20 cellular contexts compared by ENCODE assay signal in the genomic region with DNA sequence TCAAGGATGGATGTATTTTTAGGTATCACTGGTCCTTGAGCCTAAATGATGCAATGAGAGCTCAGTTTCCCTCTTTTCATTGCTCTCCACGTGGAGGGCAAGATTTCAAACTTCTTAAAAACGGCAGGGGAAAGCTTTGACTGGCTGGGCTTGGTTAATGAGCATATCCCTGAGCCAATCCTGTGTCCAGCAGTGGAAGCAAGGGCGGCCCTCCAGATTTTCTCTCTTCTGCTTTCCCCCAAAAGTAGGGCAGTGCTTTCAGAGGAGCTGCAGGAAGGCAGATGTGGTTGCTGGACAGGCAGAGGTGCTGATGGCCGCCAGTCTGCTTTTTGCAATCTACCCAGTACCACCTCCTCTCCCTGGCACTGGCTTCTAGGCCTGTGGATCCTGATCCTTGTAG. TPM values are rescaled to one million over a fixed set of nuclear protein-coding genes. Genes with fewer than 3 reads are reported as not detected.
DNase-seq lines count a peak whose midpoint lies in the region; ATAC-seq, FAIRE-seq and TF ChIP-seq lines count a peak whose summit lies in the region.
"Had no signal": no experiment of that assay in that cellular context is flagged by ENCODE, and none has a peak within 500 bp of the region (broad histone marks: within the 10 kb centered on the region; RNA-seq: fewer than 3 reads in every experiment).

No MANE protein-coding gene starts in this region.

- H3K9me3 ChIP-seq in H9 (ENCODE audit: control insufficient read depth, low read depth, low read length) (no peaks in the 10 kb centered on the region), HepG2 (ENCODE audit: low read length) (no peaks in the 10 kb centered on the region), adrenal gland (replicated peaks in 1 of 3) (no peaks in the 10 kb centered on the region)
- H3K9me3 ChIP-seq: Caco-2 had no signal

- H3K4me3 ChIP-seq in HepG2 (replicated peaks in 1 of 3; ENCODE audit: insufficient read depth in 1 of 3, low read depth in 2 of 3, low read length in 3 of 3), result no peak overlapping the region
- H3K4me3 ChIP-seq in adrenal gland, result no peak overlapping the region
- H3K4me3 ChIP-seq: GM12878 had no signal

- H2BK5ac ChIP-seq in H9 (ENCODE audit: insufficient read length, low read length), result no peak overlapping the region

- no peaks in the 10 kb centered on the region for H3K79me1 ChIP-seq in H9 (ENCODE audit: insufficient read depth, low read depth, low read length, poor library complexity, severe bottlenecking)

- no peaks in the 10 kb centered on the region for H3K36me3 ChIP-seq in HepG2 (replicated peaks in 1 of 2; ENCODE audit: control insufficient read depth in 1 of 2, insufficient read depth in 2 of 2, low read length in 2 of 2)
- H3K36me3 ChIP-seq in adrenal gland (replicated peaks in 1 of 2), result no peaks in the 10 kb centered on the region

- H4K8ac ChIP-seq in H9 (replicated peaks; ENCODE audit: insufficient read length, low read depth, low read length), result no peak overlapping the region

- peaks cover 4 to 13% of the 10 kb centered on the region in 2 experiments; a peak in 1 of 4 replicates for H3K4me1 Mint-ChIP-seq in H9

- TF ChIP-seq EP300 in Ishikawa (IDR thresholded peaks at IDR 0.05; ENCODE audit: borderline replicate concordance) (no peak), HepG2 (IDR thresholded peaks at IDR 0.05; ENCODE audit: low read depth in 2 of 2, low read length in 2 of 2) (no peak), HepG2 (CRISPR knock-in tag; IDR thresholded peaks at IDR 0.05; ENCODE audit: borderline replicate concordance) (no peak)

- intact Hi-C loops in HepG2 (cut with micrococcal nuclease; ENCODE audit: unreplicated experiment), result no loop called here
- intact Hi-C loops in adrenal gland (cut with DNase I), result no loop called here

- H4K20me1 ChIP-seq in H9 (ENCODE audit: control insufficient read depth, insufficient read depth, insufficient read length), result no peaks in the 10 kb centered on the region
- no peaks in the 10 kb centered on the region for H4K20me1 ChIP-seq in HepG2 (ENCODE audit: insufficient read depth, low read length)

- no peak overlapping the region for H3K27ac Mint-ChIP-seq in H9
- H3K27ac Mint-ChIP-seq: CD4-positive, alpha-beta T cell had no signal

- H3K27me3 Mint-ChIP-seq in H9 (ENCODE audit: low read depth), result peaks cover 2% of the 10 kb centered on the region; the same call in 1 of the 2 replicates

- H3K27me3 ChIP-seq in H9 (ENCODE audit: insufficient read depth, low read length), result no peaks in the 10 kb centered on the region
- H3K27me3 ChIP-seq in HepG2 (ENCODE audit: control insufficient read depth in 1 of 2, insufficient read depth in 2 of 2, low read length in 2 of 2), result peaks cover 3 to 36% of the 10 kb centered on the region in 2 experiments; a peak in 3 of 5 replicates
- H3K27me3 ChIP-seq in adrenal gland, result peaks cover 6% of the 10 kb centered on the region

- no peak for FAIRE-seq in HepG2 (lab: Jason Lieb, UNC)
- FAIRE-seq: A204.1, D721Med, GM12878, H1 had no signal

- no TSS peak for BruUV-seq in HepG2 (replicated peaks; lab: Mats Ljungman, UMichigan)

- no peak overlapping the region for H3T11ph ChIP-seq in H9 (ENCODE audit: low read length)

- H3K9ac ChIP-seq in H9 (ENCODE audit: extremely low read depth, insufficient read length, low read length), result no peak overlapping the region
- H3K9ac ChIP-seq in HepG2 (ENCODE audit: insufficient read depth, low read depth, low read length), result no peak overlapping the region

- H3K56ac ChIP-seq in H9 (ENCODE audit: insufficient read length, low read depth, low read length), result no peak overlapping the region

- no peak overlapping the region for H3K14ac ChIP-seq in H9 (ENCODE audit: insufficient read depth, low read length)

- no peak overlapping the region for H2BK12ac ChIP-seq in H9 (ENCODE audit: insufficient read length, low read depth, low read length)

- DNase-seq in H9, result peak; percentile 26
- peak; percentile 64 for DNase-seq in mesenteric fat pad (ENCODE audit: low spot score)
- DNase-seq in GM03348 (ENCODE audit: low spot score), result no peak
- DNase-seq in HepG2 (ENCODE audit: low spot score), result no peak
- no peak for DNase-seq in adrenal gland
- DNase-seq: AML-193; Caco-2; CD4-positive, alpha-beta T cell; DMS79 treated with DMSO at 0.1 percent for 48 hours; GF-D8; Karpas-422; KBM-7 had no signal

- no peaks in the 10 kb centered on the region for H3K79me2 ChIP-seq in H9 (ENCODE audit: insufficient read depth, low read length)
- no peaks in the 10 kb centered on the region for H3K79me2 ChIP-seq in HepG2 (ENCODE audit: insufficient read depth, low read length)

- no peak overlapping the region for H2BK15ac ChIP-seq in H9 (ENCODE audit: low read depth, low read length)

- in situ Hi-C loops in HepG2 (cut with HindIII; ENCODE audit: extremely low pct_ligation_motif_present, low pct_unique_long_range_greater_than_20kb), result no loop called here

- no peaks in the 10 kb centered on the region for H3K4me1 ChIP-seq in H9 (ENCODE audit: insufficient read depth, low read length)
- peaks cover 15% of the 10 kb centered on the region for H3K4me1 ChIP-seq in HepG2 (ENCODE audit: insufficient read depth, low read length)
- no peaks in the 10 kb centered on the region for H3K4me1 ChIP-seq in adrenal gland (replicated peaks in 1 of 2)

- CTCF ChIA-PET in HepG2 (lab: Yijun Ruan, JAX; ENCODE audit: low intra/inter-chr PET ratio, low total read pairs), result no interaction called here

- WGBS in H9 (ENCODE audit: extremely low coverage, insufficient read length, low lambda C conversion rate), result no CpG with 5 or more reads among the region's 4 CpGs
- 0% methylated on average over 4 of the region's 4 CpGs for WGBS in HepG2 (ENCODE audit: low lambda C conversion rate)
- 63 to 80% (median 73%) methylated on average over 3 to 4 of the region's 4 CpGs for WGBS in adrenal gland, 4 donors

- no peak overlapping the region for H3K4me3 Mint-ChIP-seq in H9
- H3K4me3 Mint-ChIP-seq: CD4-positive, alpha-beta T cell had no signal

- no peak overlapping the region for H2AFZ ChIP-seq in H9 (ENCODE audit: low read length)
- H2AFZ ChIP-seq in HepG2 (ENCODE audit: low read length), result no peak overlapping the region

- no peak overlapping the region for H2BK20ac ChIP-seq in H9 (ENCODE audit: low read depth, low read length, poor library complexity, severe bottlenecking)

- H3K4ac ChIP-seq in H9 (ENCODE audit: low read depth, low read length), result no peak overlapping the region

- no peaks in the 10 kb centered on the region for H3K9me3 Mint-ChIP-seq in H9
- H3K9me3 Mint-ChIP-seq: CD4-positive, alpha-beta T cell had no signal

- no peak overlapping the region for H4K5ac ChIP-seq in H9 (ENCODE audit: insufficient read length, low read depth, low read length)

- H3K4me2 ChIP-seq in H9 (ENCODE audit: insufficient read depth, insufficient read length, low read length), result no peak overlapping the region
- no peak overlapping the region for H3K4me2 ChIP-seq in HepG2 (ENCODE audit: low read depth, low read length)

- TF ChIP-seq POLR2A in HepG2 (IDR thresholded peaks at IDR 0.05; ENCODE audit: insufficient read depth in 1 of 2, low read depth in 2 of 2, low read length in 2 of 2), result no peak
- no peak for TF ChIP-seq POLR2A in adrenal gland (IDR thresholded peaks at IDR 0.05)

- no peak overlapping the region for H2AK5ac ChIP-seq in H9 (ENCODE audit: insufficient read length, low read length)

- no peak overlapping the region for H4K91ac ChIP-seq in H9 (ENCODE audit: insufficient read length, low read depth, low read length)

- TF ChIP-seq CTCF in H9 (conservative IDR thresholded peaks at IDR 0.05) (no peak), HepG2 (CRISPR knock-in tag; IDR thresholded peaks at IDR 0.05) (no peak), adrenal gland (IDR thresholded peaks at IDR 0.05) (no peak)

- H3K23ac ChIP-seq in H9 (ENCODE audit: insufficient read length, low read depth, low read length), result no peak overlapping the region

- H3K36me3 Mint-ChIP-seq in H9 (ENCODE audit: insufficient read depth in 1 of 3, low read depth in 3 of 3), result peaks cover 0 to 1% (median 0%) of the 10 kb centered on the region in 3 experiments; a peak in 1 of 7 replicates

- no peak overlapping the region for H3K27ac ChIP-seq in H9 (ENCODE audit: insufficient read length, low read depth, low read length)
- no peak overlapping the region for H3K27ac ChIP-seq in HepG2 (ENCODE audit: extremely low read length, insufficient read depth, low read length)
- H3K27ac ChIP-seq in adrenal gland, result no peak overlapping the region
- H3K27ac ChIP-seq: C4-2B had no signal

- POLR2A ChIA-PET in HepG2 (lab: Yijun Ruan, JAX), result no interaction called here

- no peak overlapping the region for H2BK120ac ChIP-seq in H9 (ENCODE audit: low read depth, low read length, poor library complexity, severe bottlenecking)

- no peak overlapping the region for H3K18ac ChIP-seq in H9 (ENCODE audit: insufficient read length, low read depth, low read length)

- TF ChIP-seq RAD21 in Ishikawa (IDR thresholded peaks at IDR 0.05; ENCODE audit: low read depth), result no peak
- no peak for TF ChIP-seq RAD21 in HepG2 (CRISPR knock-in tag; IDR thresholded peaks at IDR 0.05)

- no peaks in the 10 kb centered on the region for H3K23me2 ChIP-seq in H9 (ENCODE audit: insufficient read length, low read depth, low read length, poor library complexity, severe bottlenecking)

- ATAC-seq in HepG2 (no peak), GM21515 (IDR thresholded peaks at IDR 0.05; ENCODE audit: unreplicated experiment) (no peak)
- ATAC-seq: GM12878, HCT116 had no signal

RNA-seq across cellular contexts. Expression of a gene that starts 30.0 kb away (rescaled TPM):
- total RNA-seq in H9 (2021) (2.3 and 2.9 TPM in 2 replicates), mesenteric fat pad (12.0 TPM), HepG2 (2016; rRNA removed; fragmentation: Illumina TruSeq; extraction: Trizol) (2.2 and 2.8 TPM in 2 replicates), adrenal gland (10 to 100 TPM in 6 of 8 donors, 1 to 10 TPM in 2; 1.9 to 21.9 (median 12.6) TPM)
- total RNA-seq in HepG2 (2016; cell fraction: cytosol; rRNA removed; fragmentation: Illumina TruSeq; extraction: Trizol; ENCODE audit: low read depth), result 0.51 and 0.62 TPM in 2 replicates
- total RNA-seq in HepG2 (2016; cell fraction: insoluble cytoplasmic fraction; rRNA removed; fragmentation: Illumina TruSeq; extraction: Trizol), result 2.1 and 2.6 TPM in 2 replicates
- 1.1 and 1.2 TPM in 2 replicates for total RNA-seq in HepG2 (2016; cell fraction: membrane; rRNA removed; fragmentation: Illumina TruSeq; extraction: Trizol)
- 2.2 and 2.8 TPM in 2 replicates for total RNA-seq in HepG2 (2016; cell fraction: nucleus; rRNA removed; fragmentation: Illumina TruSeq; extraction: Trizol)
- polyA plus RNA-seq in HepG2 (2011; rRNA removed) (2.0 and 2.8 TPM in 2 replicates), adrenal gland (10 to 100 TPM in 1 of 3 donors, 1 to 10 TPM in 2; 1.5 to 14.3 (median 6.3) TPM)
- 1.5 and 2.0 TPM in 2 replicates for polyA plus RNA-seq in HepG2 (2011; cell fraction: cytosol; rRNA removed)
- 5.2 and 5.6 TPM in 2 replicates for polyA plus RNA-seq in HepG2 (2011; cell fraction: nucleus; rRNA removed)
- 1.9 and 2.1 TPM in 2 replicates for polyA plus RNA-seq in HepG2 (2012)
- 0.31 and 0.54 TPM in 2 replicates for polyA plus RNA-seq in HepG2 (2016; cell fraction: cytosol; fragmentation: Illumina TruSeq; extraction: Trizol; ENCODE audit: low read depth)
- polyA plus RNA-seq in HepG2 (2016; cell fraction: insoluble cytoplasmic fraction; fragmentation: Illumina TruSeq; extraction: Trizol; ENCODE audit: low read depth), result 2.9 and 3.0 TPM in 2 replicates
- polyA plus RNA-seq in HepG2 (2016; cell fraction: membrane; fragmentation: Illumina TruSeq; extraction: Trizol; ENCODE audit: low read depth), result 0.96 and 1.1 TPM in 2 replicates
- polyA plus RNA-seq in HepG2 (2016; cell fraction: nucleus; fragmentation: Illumina TruSeq; extraction: Trizol; ENCODE audit: insufficient read depth, low read depth), result 3.1 and 3.8 TPM in 2 replicates
- polyA minus RNA-seq in HepG2 (2011; rRNA and poly(A)+ RNA removed; ENCODE audit: low replicate concordance), result 6.2 and 19.2 TPM in 2 replicates
- 1.1 TPM in 2 replicates for polyA minus RNA-seq in HepG2 (2011; cell fraction: cytosol; rRNA and poly(A)+ RNA removed)
- polyA minus RNA-seq in HepG2 (2011; cell fraction: nucleus; rRNA and poly(A)+ RNA removed), result 3.1 and 4.0 TPM in 2 replicates

Comparison
In these comparisons a context has a peak if more than half of its experiments do, and no peak if none do; other contexts are left out.
1. DNase-seq: peak in H9 (single experiment) and mesenteric fat pad (single experiment); none in GM03348 (single experiment), HepG2 (single experiment) and adrenal gland (0 of 7).